1 cellular context compared by ENCODE assay signal in genomic region chr5:125120012-125120411, GRCh38.
TF ChIP-seq lines count a peak whose summit lies in the region.

No MANE protein-coding gene starts in this region.

TF ChIP-seq in WTC11, 78 proteins besides CTCF, POLR2A, EP300 and RAD21 (continued from another document):
- TF ChIP-seq ZNF532 (CRISPR knock-in tag; IDR thresholded peaks at IDR 0.05; ENCODE audit: borderline replicate concordance) (no peak), ZNF512 (CRISPR knock-in tag; IDR thresholded peaks at IDR 0.05; ENCODE audit: borderline replicate concordance) (no peak), PREB (CRISPR knock-in tag; IDR thresholded peaks at IDR 0.05; ENCODE audit: borderline replicate concordance) (no peak), NFYB (CRISPR knock-in tag; conservative IDR thresholded peaks at IDR 0.05; ENCODE audit: low read depth) (no peak), ZNF396 (CRISPR knock-in tag; IDR thresholded peaks at IDR 0.05; ENCODE audit: borderline replicate concordance) (no peak)
